In genomic region chr14:72513346-72513745, GRCh38 we compare ENCODE assay signal across 17 cellular contexts.
DNase-seq lines count a peak whose midpoint lies in the region; ATAC-seq and TF ChIP-seq lines count a peak whose summit lies in the region.
"Had no signal": no experiment of that assay in that cellular context is flagged by ENCODE, and none has a peak within 500 bp of the region (broad histone marks: within the 10 kb centered on the region; RNA-seq: fewer than 3 reads in every experiment).

No MANE protein-coding gene starts in this region.

- peaks cover 44% of the 10 kb centered on the region for H3K4me1 Mint-ChIP-seq in activated naive CD8-positive, alpha-beta T cell treated with anti-CD3 and anti-CD28 coated beads, Interleukin-2, amount 10 ng/mL, durations not matched to agents 7 days and 5 days
- H3K4me1 Mint-ChIP-seq in activated naive CD8-positive, alpha-beta T cell treated with anti-CD3 and anti-CD28 coated beads for 36 hours: peaks cover 19% of the 10 kb centered on the region
- peaks cover 21% of the 10 kb centered on the region for H3K4me1 Mint-ChIP-seq in stimulated activated effector memory CD8-positive, alpha-beta T cell treated with anti-CD3 and anti-CD28 coated beads, Interleukin-12 subunit alpha, Interleukin-12 subunit beta, amount 100 ng/mL, for 72 hours
- H3K4me1 Mint-ChIP-seq: GM23338 had no signal

- H4K8ac ChIP-seq in mesenchymal stem cell (ENCODE audit: low read length): no peak overlapping the region

- H2BK12ac ChIP-seq in mesenchymal stem cell (ENCODE audit: low read length in 2 of 2): no peak overlapping the region

- TF ChIP-seq CTCF in MM.1S (IDR thresholded peaks at IDR 0.05; ENCODE audit: low read length) (no peak), esophagus squamous epithelium (IDR thresholded peaks at IDR 0.05) (no peak)

- H3K36me3 Mint-ChIP-seq in activated naive CD8-positive, alpha-beta T cell treated with anti-CD3 and anti-CD28 coated beads, Interleukin-2, amount 10 ng/mL, durations not matched to agents 7 days and 5 days: no peaks in the 10 kb centered on the region
- no peaks in the 10 kb centered on the region for H3K36me3 Mint-ChIP-seq in activated naive CD8-positive, alpha-beta T cell treated with anti-CD3 and anti-CD28 coated beads for 36 hours
- H3K36me3 Mint-ChIP-seq in stimulated activated effector memory CD8-positive, alpha-beta T cell treated with anti-CD3 and anti-CD28 coated beads, Interleukin-12 subunit alpha, Interleukin-12 subunit beta, amount 100 ng/mL, for 72 hours: no peaks in the 10 kb centered on the region
- H3K36me3 Mint-ChIP-seq: CD8-positive, alpha-beta memory T cell had no signal

- no peak overlapping the region for H2AK5ac ChIP-seq in mesenchymal stem cell (ENCODE audit: low read length, severe bottlenecking)

- 0 out of 2 replicates have a peak overlapping the region, but pooled peaks have one; percentile 45 for H2AFZ ChIP-seq in MM.1S (ENCODE audit: low read length)
- no peak overlapping the region for H2AFZ ChIP-seq in mesenchymal stem cell (ENCODE audit: low read depth, low read length)
- H2AFZ ChIP-seq: PC-9 had no signal

- H2BK15ac ChIP-seq in mesenchymal stem cell (ENCODE audit: low read depth, poor library complexity, severe bottlenecking): no peak overlapping the region

- H3K27me3 Mint-ChIP-seq in activated naive CD8-positive, alpha-beta T cell treated with anti-CD3 and anti-CD28 coated beads, Interleukin-2, amount 10 ng/mL, durations not matched to agents 7 days and 5 days: peaks cover 30% of the 10 kb centered on the region
- peaks cover 21% of the 10 kb centered on the region for H3K27me3 Mint-ChIP-seq in activated naive CD8-positive, alpha-beta T cell treated with anti-CD3 and anti-CD28 coated beads for 36 hours

- no peak overlapping the region for H2BK120ac ChIP-seq in mesenchymal stem cell (ENCODE audit: low read depth, low read length)

- ATAC-seq in activated naive CD8-positive, alpha-beta T cell treated with anti-CD3 and anti-CD28 coated beads, Interleukin-2, amount 10 ng/mL, durations not matched to agents 7 days and 5 days (ENCODE audit: low read depth): no peak
- no peak for ATAC-seq in stimulated activated effector memory CD8-positive, alpha-beta T cell treated with anti-CD3 and anti-CD28 coated beads, Interleukin-12 subunit alpha, Interleukin-12 subunit beta, amount 100 ng/mL, for 72 hours
- ATAC-seq in HG02763 (IDR thresholded peaks at IDR 0.05; ENCODE audit: unreplicated experiment) (no peak), GM18520 (IDR thresholded peaks at IDR 0.05; ENCODE audit: unreplicated experiment) (no peak)

- H3K4ac ChIP-seq in mesenchymal stem cell (ENCODE audit: low read depth in 1 of 2, low read length in 2 of 2): no peak overlapping the region

- POLR2A ChIA-PET in activated naive CD8-positive, alpha-beta T cell treated with anti-CD3 and anti-CD28 coated beads, Interleukin-2, amount 10 ng/mL, durations not matched to agents 7 days and 5 days (lab: Charles Lee): interaction anchor here (1.5 to 2.0 kb wide), 3 partner anchors 36 to 545 kb away, joined by 5 to 9 read pairs (median 7); partner anchors contain the start of gene RBM25

- no peaks in the 10 kb centered on the region for H4K20me1 ChIP-seq in MM.1S (ENCODE audit: insufficient read depth, low read length)

- H3K4me3 Mint-ChIP-seq in activated naive CD8-positive, alpha-beta T cell treated with anti-CD3 and anti-CD28 coated beads, Interleukin-2, amount 10 ng/mL, durations not matched to agents 7 days and 5 days: no peak overlapping the region
- H3K4me3 Mint-ChIP-seq in activated naive CD8-positive, alpha-beta T cell treated with anti-CD3 and anti-CD28 coated beads for 36 hours: no peak overlapping the region
- H3K4me3 Mint-ChIP-seq in stimulated activated effector memory CD8-positive, alpha-beta T cell treated with anti-CD3 and anti-CD28 coated beads, Interleukin-12 subunit alpha, Interleukin-12 subunit beta, amount 100 ng/mL, for 72 hours: no peak overlapping the region
- H3K4me3 Mint-ChIP-seq: CD8-positive, alpha-beta memory T cell; GM23338 had no signal

- H3K4me1 ChIP-seq in MM.1S (ENCODE audit: low read length) (peaks cover 37% of the 10 kb centered on the region), mesenchymal stem cell (ENCODE audit: control insufficient read depth, insufficient read depth, low read depth, low read length) (peaks cover 29% of the 10 kb centered on the region), esophagus squamous epithelium (peaks cover 0 to 18% (median 0%) of the 10 kb centered on the region in 3 donors)
- H3K4me1 ChIP-seq: A549, SJCRH30 had no signal

- H3K27ac ChIP-seq in MM.1S (ENCODE audit: low read length): no peak overlapping the region
- H3K27ac ChIP-seq in mesenchymal stem cell (ENCODE audit: low read length, poor library complexity, severe bottlenecking): peak overlapping the region; percentile 23
- H3K27ac ChIP-seq in esophagus squamous epithelium: no peak overlapping the region
- H3K27ac ChIP-seq: A549; BLaER1 treated with 17β-estradiol and CSF1 and Interleukin-3, amounts not matched to agents 10 nM and 100 nM; PC-9; SJCRH30 had no signal

- no peak overlapping the region for H2BK5ac ChIP-seq in mesenchymal stem cell (ENCODE audit: low read depth, low read length, poor library complexity, severe bottlenecking)

- H3K4me3 ChIP-seq in MM.1S (ENCODE audit: low read length) (no peak overlapping the region), mesenchymal stem cell (ENCODE audit: insufficient read depth in 1 of 2, low read depth in 1 of 2, low read length in 2 of 2) (no peak overlapping the region), esophagus squamous epithelium (no peak overlapping the region)
- H3K4me3 ChIP-seq: A549; BLaER1 treated with 17β-estradiol and CSF1 and Interleukin-3, amounts not matched to agents 10 nM and 100 nM; GM23338; PC-9; SJCRH30 had no signal

- H3K9ac ChIP-seq in MM.1S (ENCODE audit: low read length) (no peak overlapping the region), mesenchymal stem cell (ENCODE audit: low read length) (peak overlapping the region; percentile 52)

- no peaks in the 10 kb centered on the region for H3K9me3 Mint-ChIP-seq in activated naive CD8-positive, alpha-beta T cell treated with anti-CD3 and anti-CD28 coated beads, Interleukin-2, amount 10 ng/mL, durations not matched to agents 7 days and 5 days
- no peaks in the 10 kb centered on the region for H3K9me3 Mint-ChIP-seq in activated naive CD8-positive, alpha-beta T cell treated with anti-CD3 and anti-CD28 coated beads for 36 hours
- no peaks in the 10 kb centered on the region for H3K9me3 Mint-ChIP-seq in stimulated activated effector memory CD8-positive, alpha-beta T cell treated with anti-CD3 and anti-CD28 coated beads, Interleukin-12 subunit alpha, Interleukin-12 subunit beta, amount 100 ng/mL, for 72 hours
- H3K9me3 Mint-ChIP-seq: CD8-positive, alpha-beta memory T cell; GM23338 had no signal

- H3K18ac ChIP-seq in mesenchymal stem cell (ENCODE audit: low read depth in 1 of 2, low read length in 2 of 2): no peak overlapping the region

- H3F3A ChIP-seq in MM.1S (ENCODE audit: insufficient read depth, low read length): peaks cover 13% of the 10 kb centered on the region

- intact Hi-C loops in esophagus squamous epithelium (cut with DNase I): no loop called here

- H3K27me3 ChIP-seq in MM.1S (replicated peaks; ENCODE audit: insufficient read depth, low read length) (no peaks in the 10 kb centered on the region), mesenchymal stem cell (ENCODE audit: control insufficient read depth in 1 of 2, insufficient read depth in 1 of 2, low read length in 2 of 2) (peaks cover 20 to 33% of the 10 kb centered on the region in 2 experiments), esophagus squamous epithelium (peaks cover 0 to 7% (median 0%) of the 10 kb centered on the region in 4 donors)
- H3K27me3 ChIP-seq: BLaER1 treated with 17β-estradiol and CSF1 and Interleukin-3, amounts not matched to agents 10 nM and 100 nM; SJCRH30 had no signal

- H3K14ac ChIP-seq in mesenchymal stem cell (ENCODE audit: low read length in 2 of 2): no peak overlapping the region

- H3K27ac Mint-ChIP-seq in activated naive CD8-positive, alpha-beta T cell treated with anti-CD3 and anti-CD28 coated beads, Interleukin-2, amount 10 ng/mL, durations not matched to agents 7 days and 5 days: peak overlapping the region; percentile 78
- H3K27ac Mint-ChIP-seq in activated naive CD8-positive, alpha-beta T cell treated with anti-CD3 and anti-CD28 coated beads for 36 hours: no peak overlapping the region
- peak overlapping the region; percentile 29 for H3K27ac Mint-ChIP-seq in stimulated activated effector memory CD8-positive, alpha-beta T cell treated with anti-CD3 and anti-CD28 coated beads, Interleukin-12 subunit alpha, Interleukin-12 subunit beta, amount 100 ng/mL, for 72 hours
- H3K27ac Mint-ChIP-seq: GM23338 had no signal

- no peak overlapping the region for H3K4me2 ChIP-seq in MM.1S (ENCODE audit: low read depth, low read length)
- H3K4me2 ChIP-seq in mesenchymal stem cell (ENCODE audit: low read length, poor library complexity, severe bottlenecking): no peak overlapping the region
- H3K4me2 ChIP-seq: A549, GM23338, PC-9 had no signal

- H3K36me3 ChIP-seq in MM.1S (replicated peaks; ENCODE audit: insufficient read depth, low read length) (no peaks in the 10 kb centered on the region), mesenchymal stem cell (ENCODE audit: control insufficient read depth in 1 of 2, insufficient read depth in 2 of 2, low read depth in 1 of 2, low read length in 2 of 2) (no peaks in the 10 kb centered on the region), esophagus squamous epithelium (no peaks in the 10 kb centered on the region)
- H3K36me3 ChIP-seq: BLaER1 treated with 17β-estradiol and CSF1 and Interleukin-3, amounts not matched to agents 10 nM and 100 nM; SJCRH30 had no signal

- H3K23ac ChIP-seq in mesenchymal stem cell (ENCODE audit: low read length in 2 of 2): no peak overlapping the region

- no peaks in the 10 kb centered on the region for H3K9me2 ChIP-seq in MM.1S (replicated peaks; ENCODE audit: insufficient read depth, low read length)

- H3K79me2 ChIP-seq in MM.1S (ENCODE audit: low read length): no peaks in the 10 kb centered on the region

- H3K79me1 ChIP-seq in mesenchymal stem cell (replicated peaks; ENCODE audit: low read length, poor library complexity, severe bottlenecking): no peaks in the 10 kb centered on the region

- no peak for DNase-seq in activated naive CD8-positive, alpha-beta T cell treated with anti-CD3 and anti-CD28 coated beads, Interleukin-2, amount 10 ng/mL, durations not matched to agents 7 days and 5 days
- no peak for DNase-seq in activated naive CD8-positive, alpha-beta T cell treated with anti-CD3 and anti-CD28 coated beads for 36 hours
- DNase-seq in MM.1S (no peak), mesenchymal stem cell (no peak), esophagus squamous epithelium (lab: John Stamatoyannopoulos, UW) (no peak)
- no peak for DNase-seq in stimulated activated effector memory CD8-positive, alpha-beta T cell treated with anti-CD3 and anti-CD28 coated beads, Interleukin-12 subunit alpha, Interleukin-12 subunit beta, amount 100 ng/mL, for 72 hours (ENCODE audit: low spot score in 2 of 2)
- DNase-seq: CD8-positive, alpha-beta memory T cell; KG1; NCI-H1436; NCI-H1930; PC-9 had no signal

- TF ChIP-seq POLR2A in esophagus squamous epithelium (IDR thresholded peaks at IDR 0.05): no peak

- 78% methylated on average over 3 of the region's 3 CpGs for WGBS in mesenchymal stem cell
- 76 to 82% methylated on average over 3 of the region's 3 CpGs for WGBS in esophagus squamous epithelium, 2 donors

- no peak overlapping the region for H4K91ac ChIP-seq in mesenchymal stem cell (ENCODE audit: low read length)

- H3K9me3 ChIP-seq in MM.1S (replicated peaks; ENCODE audit: insufficient read depth, low read length) (no peaks in the 10 kb centered on the region), mesenchymal stem cell (ENCODE audit: control insufficient read depth, low read length) (no peaks in the 10 kb centered on the region), esophagus squamous epithelium (no peaks in the 10 kb centered on the region)
- H3K9me3 ChIP-seq: A549; BLaER1 treated with 17β-estradiol and CSF1 and Interleukin-3, amounts not matched to agents 10 nM and 100 nM; SJCRH30 had no signal
